ENCODE assay signal across 14 cellular contexts in genomic region chr7:115066050-115066449, GRCh38.
A peak's percentile ranks its signal among the peaks of the same experiment; 100 is the strongest.
DNase-seq lines count a peak whose midpoint lies in the region; ATAC-seq and TF ChIP-seq lines count a peak whose summit lies in the region.
"Had no signal": no experiment of that assay in that cellular context is flagged by ENCODE, and none has a peak within 500 bp of the region (broad histone marks: within the 10 kb centered on the region; RNA-seq: fewer than 3 reads in every experiment).

No MANE protein-coding gene starts in this region.

- H3K4me2 ChIP-seq in OCI-LY7 (ENCODE audit: low read length) = no peak overlapping the region

- BruUV-seq in OCI-LY7 (replicated peaks; lab: Mats Ljungman, UMichigan) = no TSS peak

- no peaks in the 10 kb centered on the region for H3K9me2 ChIP-seq in OCI-LY7 (ENCODE audit: insufficient read depth, low read length)

- H3K27ac Mint-ChIP-seq in activated CD4-positive, alpha-beta T cell treated with anti-CD3 and anti-CD28 coated beads, Interleukin-2, amount 10 ng/mL, durations not matched to agents 24 days and 14 days = no peak overlapping the region
- H3K27ac Mint-ChIP-seq: CD4-positive, CD25-positive, alpha-beta regulatory T cell; nephron progenitor cell had no signal

- no peaks in the 10 kb centered on the region for H4K20me1 ChIP-seq in OCI-LY7 (ENCODE audit: insufficient read depth, low read length)

- no peak overlapping the region for H2AFZ ChIP-seq in OCI-LY7 (ENCODE audit: low read length)

- no peaks in the 10 kb centered on the region for H3K36me3 Mint-ChIP-seq in activated CD4-positive, alpha-beta T cell treated with anti-CD3 and anti-CD28 coated beads, Interleukin-2, amount 10 ng/mL, durations not matched to agents 24 days and 14 days (ENCODE audit: low read depth)
- H3K36me3 Mint-ChIP-seq: activated naive CD4-positive, alpha-beta T cell treated with anti-CD3 and anti-CD28 coated beads, Interleukin-2, amount 50 U/mL, for 72 hours; CD4-positive, CD25-positive, alpha-beta regulatory T cell had no signal

- POLR2A ChIA-PET in OCI-LY7 (lab: Charles Lee) = no interaction called here

- H3K4me3 ChIP-seq in OCI-LY7 (ENCODE audit: low read depth, low read length, poor library complexity, severe bottlenecking) = no peak overlapping the region

- DNase-seq in SK-MEL-5 (ENCODE audit: low read depth, low spot score) (peak; percentile 22), OCI-LY7 (ENCODE audit: low spot score) (no peak)
- DNase-seq in activated CD4-positive, alpha-beta T cell treated with anti-CD3 and anti-CD28 coated beads, Interleukin-2, amount 10 ng/mL, durations not matched to agents 24 days and 14 days = no peak
- no peak for DNase-seq in stimulated activated CD4-positive, alpha-beta T cell treated with anti-CD3 and anti-CD28 coated beads, Interleukin-4, amount 100 ng/mL, for 1 hour
- DNase-seq: CD4-positive, CD25-positive, alpha-beta regulatory T cell; Kasumi-1; NCI-H2227 treated with DMSO at 0.1 percent for 48 hours; nephron progenitor cell; stimulated activated CD4-positive, alpha-beta T cell treated with anti-CD3 and anti-CD28 coated beads, Interleukin-12 subunit alpha, Interleukin-12 subunit beta, amount 100 ng/mL, for 4 hours had no signal

- in situ Hi-C loops in SK-MEL-5 (cut with HindIII; ENCODE audit: low pct_unique_long_range_greater_than_20kb, low sequenced_read_pairs) = no loop called here

- intact Hi-C loops in activated CD4-positive, alpha-beta T cell treated with anti-CD3 and anti-CD28 coated beads, Interleukin-2, amount 10 ng/mL, durations not matched to agents 24 days and 14 days (cut with micrococcal nuclease) = no loop called here
- intact Hi-C loops in OCI-LY7 (cut with micrococcal nuclease; ENCODE audit: unreplicated experiment) = no loop called here

- no peak for TF ChIP-seq CTCF in OCI-LY7 (conservative IDR thresholded peaks at IDR 0.05; ENCODE audit: low read length)

- peaks cover 8% of the 10 kb centered on the region for H3K4me1 Mint-ChIP-seq in activated CD4-positive, alpha-beta T cell treated with anti-CD3 and anti-CD28 coated beads, Interleukin-2, amount 10 ng/mL, durations not matched to agents 24 days and 14 days
- H3K4me1 Mint-ChIP-seq: CD4-positive, CD25-positive, alpha-beta regulatory T cell; nephron progenitor cell had no signal

- H3K79me2 ChIP-seq in OCI-LY7 (ENCODE audit: insufficient read depth, low read depth, low read length) = no peaks in the 10 kb centered on the region

- H3K27ac ChIP-seq in OCI-LY7 (ENCODE audit: low read depth, low read length, poor library complexity, severe bottlenecking) = no peak overlapping the region

- ATAC-seq in GM18498 (IDR thresholded peaks at IDR 0.05; ENCODE audit: unreplicated experiment) (peak; percentile 71), GM21390 (IDR thresholded peaks at IDR 0.05; ENCODE audit: unreplicated experiment) (peak; percentile 59), HG03064 (IDR thresholded peaks at IDR 0.05; ENCODE audit: low read depth, unreplicated experiment) (peak; percentile 54), HG03565 (IDR thresholded peaks at IDR 0.05; ENCODE audit: unreplicated experiment) (no peak)

- no peak overlapping the region for H3K4me3 Mint-ChIP-seq in activated CD4-positive, alpha-beta T cell treated with anti-CD3 and anti-CD28 coated beads, Interleukin-2, amount 10 ng/mL, durations not matched to agents 24 days and 14 days
- H3K4me3 Mint-ChIP-seq: CD4-positive, CD25-positive, alpha-beta regulatory T cell; nephron progenitor cell had no signal

- no peaks in the 10 kb centered on the region for H3K9me3 ChIP-seq in OCI-LY7 (ENCODE audit: low read length)

- H3K4me1 ChIP-seq in OCI-LY7 (ENCODE audit: insufficient read depth, low read length, poor library complexity, severe bottlenecking) = no peaks in the 10 kb centered on the region

- no peaks in the 10 kb centered on the region for H3K36me3 ChIP-seq in OCI-LY7 (ENCODE audit: insufficient read depth, low read length)

- CTCF ChIA-PET in OCI-LY7 (lab: Charles Lee; ENCODE audit: unreplicated experiment) = no interaction called here

- H3K27me3 Mint-ChIP-seq in activated CD4-positive, alpha-beta T cell treated with anti-CD3 and anti-CD28 coated beads, Interleukin-2, amount 10 ng/mL, durations not matched to agents 24 days and 14 days = no peaks in the 10 kb centered on the region

- peaks cover 2% of the 10 kb centered on the region for H3K9me3 Mint-ChIP-seq in activated CD4-positive, alpha-beta T cell treated with anti-CD3 and anti-CD28 coated beads, Interleukin-2, amount 10 ng/mL, durations not matched to agents 24 days and 14 days
- H3K9me3 Mint-ChIP-seq: activated naive CD4-positive, alpha-beta T cell treated with anti-CD3 and anti-CD28 coated beads, Interleukin-2, amount 50 U/mL, for 72 hours; CD4-positive, CD25-positive, alpha-beta regulatory T cell; nephron progenitor cell had no signal
